ENCODE assay signal across 8 cellular contexts in the genomic region with DNA sequence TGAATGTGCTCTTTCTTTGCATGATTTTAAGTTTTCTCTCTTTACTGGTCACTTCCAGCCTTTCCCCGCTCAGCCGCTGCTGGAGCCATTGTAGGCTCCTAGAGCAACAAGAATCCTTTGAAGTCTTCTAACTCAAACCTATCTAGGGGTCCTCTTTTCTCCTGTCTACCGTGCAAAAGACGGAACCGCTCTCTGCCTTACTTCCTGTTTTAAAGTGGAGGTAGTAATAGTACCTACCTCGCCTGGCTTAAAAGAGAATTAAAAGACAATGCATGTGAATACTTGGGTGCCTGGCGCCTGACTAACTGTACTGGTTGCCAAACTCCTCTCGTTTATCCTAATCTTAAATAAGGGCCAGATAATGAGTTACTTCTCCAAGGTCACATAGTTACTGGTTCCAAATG. TPM values are rescaled to one million over a fixed set of nuclear protein-coding genes. Genes with fewer than 3 reads are reported as not detected.
A peak's percentile ranks its signal among the peaks of the same experiment; 100 is the strongest.
DNase-seq lines count a peak whose midpoint lies in the region; ATAC-seq and TF ChIP-seq lines count a peak whose summit lies in the region.

No MANE protein-coding gene starts in this region.

- WGBS in right cardiac atrium = 2% methylated on average over 8 of the region's 8 CpGs
- WGBS in spleen, 5 donors = 1 to 4% (median 3%) methylated on average over 8 of the region's 8 CpGs

- DNase-seq in GF-D8 (lab: John Stamatoyannopoulos, UW) = peak; percentile 49
- no peak for DNase-seq in right cardiac atrium
- no peak for DNase-seq in spleen
- DNase-seq in NCI-H1694 treated with DMSO at 0.1 percent for 48 hours (lab: John Stamatoyannopoulos, UW) = no peak
- DNase-seq in foreskin melanocyte = no peak

- peak overlapping the region; percentile 77 for H3K4me3 ChIP-seq in WI38 (ENCODE audit: low read depth, low read length)
- peak overlapping the region; percentile 69 for H3K4me3 ChIP-seq in right cardiac atrium (ENCODE audit: low read length)
- peak overlapping the region; percentile 73 to 99 (median 96) for H3K4me3 ChIP-seq in spleen

- no peak for TF ChIP-seq POLR2A in spleen (IDR thresholded peaks at IDR 0.05)

- ATAC-seq in HG03066 (IDR thresholded peaks at IDR 0.05; ENCODE audit: low read depth, unreplicated experiment) = peak; percentile 15
- ATAC-seq in right cardiac atrium = peak in 1 of 2 donors; percentile 1
- no peak for ATAC-seq in HG03039 (IDR thresholded peaks at IDR 0.05; ENCODE audit: unreplicated experiment)

- intact Hi-C loops in right cardiac atrium (cut with DNase I) (no loop called here), spleen (cut with DNase I; ENCODE audit: low total_unique reads) (no loop called here)

- H3K9me3 ChIP-seq in right cardiac atrium (ENCODE audit: control insufficient read depth, low read length) = no peaks in the 10 kb centered on the region
- no peaks in the 10 kb centered on the region for H3K9me3 ChIP-seq in spleen

- TF ChIP-seq CTCF in WI38 (IDR thresholded peaks at IDR 0.05; ENCODE audit: low read depth, low read length) (no peak), spleen (IDR thresholded peaks at IDR 0.05 in 8 of 11, conservative IDR thresholded peaks at IDR 0.05 in 3 of 11) (no peak)

- peak overlapping the region; percentile 77 for H3K27ac ChIP-seq in right cardiac atrium (ENCODE audit: low read length)
- peak overlapping the region; percentile 82 to 93 (median 87) for H3K27ac ChIP-seq in spleen

- H3K4me1 ChIP-seq in right cardiac atrium (ENCODE audit: control insufficient read depth, insufficient read depth, low read length) (peaks cover 9% of the 10 kb centered on the region), spleen (peaks cover 15 to 40% (median 33%) of the 10 kb centered on the region in 6 donors)

- H3K27me3 ChIP-seq in right cardiac atrium (ENCODE audit: control insufficient read depth, insufficient read depth) (no peaks in the 10 kb centered on the region), spleen (replicated peaks in 1 of 7) (peaks cover 0 to 12% (median 0%) of the 10 kb centered on the region in 7 donors)

- H3K36me3 ChIP-seq in spleen = peaks cover 0 to 17% (median 0%) of the 10 kb centered on the region in 6 donors

RNA-seq across cellular contexts. Expression of gene SAMM50, which starts 0.6 kb away (rescaled TPM):
- total RNA-seq in right cardiac atrium (10 to 100 TPM; 53.3 to 65.3 (median 61.2) TPM), spleen (10 to 100 TPM; 25.1 to 35.5 (median 32.0) TPM)
- polyA plus RNA-seq in right cardiac atrium (48.0 TPM), spleen (10 to 100 TPM; 17.8 to 23.7 (median 23.6) TPM)

RNA-seq across cellular contexts. Expression of gene PNPLA3, which starts 32.3 kb away (rescaled TPM):
- total RNA-seq in right cardiac atrium (1 to 10 TPM in 1 of 4 donors, under 1 TPM in 1, not detected in 2; 0.15 to 1.0 TPM), spleen (1 to 10 TPM in 6 of 7 donors, not detected in 1; 1.2 to 2.7 (median 1.8) TPM)
- polyA plus RNA-seq in right cardiac atrium (0.48 TPM), spleen (under 1 TPM in 2 of 3 donors, not detected in 1; 0.21 to 0.32 TPM)
